ENCODE assay signal across 18 cellular contexts in genomic region chr2:69067026-69067630, GRCh38.
"Had no signal": no experiment of that assay in that cellular context is flagged by ENCODE, and none has a peak within 500 bp of the region (broad histone marks: within the 10 kb centered on the region; RNA-seq: fewer than 3 reads in every experiment).

No MANE protein-coding gene starts in this region.

- H3K9me3 Mint-ChIP-seq: effector memory CD8-positive, alpha-beta T cell; neural crest cell had no signal

- H3K36me3 Mint-ChIP-seq: activated naive CD8-positive, alpha-beta T cell; stimulated activated naive B cell treated with anti-CD40 and anti-IgM and Interleukin-4, amounts not matched to agents 10 μg/mL and 1 μg/mL and 100 μg/mL, for 72 hours had no signal

- H3K4me1 Mint-ChIP-seq: neural crest cell; stimulated activated naive B cell treated with anti-CD40 and anti-IgM and Interleukin-4, amounts not matched to agents 10 μg/mL and 1 μg/mL and 100 μg/mL, for 72 hours had no signal

- H3K27ac Mint-ChIP-seq: activated naive CD8-positive, alpha-beta T cell; activated T-cell treated with anti-CD3 and anti-CD28 coated beads, Interleukin-2, amount 50 U/mL, for 24 hours; dendritic cell treated with granulocyte-macrophage colony-stimulating factor and Interleukin-4, amounts not matched to agents 40 ng/mL and 50 ng/mL, for 4 days; effector memory CD8-positive, alpha-beta T cell; stimulated activated naive B cell treated with anti-CD40 and anti-IgM and Interleukin-4, amounts not matched to agents 10 μg/mL and 1 μg/mL and 100 μg/mL, for 72 hours had no signal

- FAIRE-seq: astrocyte, islet of Langerhans, pancreas had no signal

- H3K27ac ChIP-seq: pancreas, SJSA1 had no signal

- H3K9me3 ChIP-seq: pancreas, SJSA1 had no signal

- H3K4me3 ChIP-seq: pancreas, SJSA1, spleen had no signal

- H3K4me1 ChIP-seq: SJSA1, spleen had no signal

- H3K27me3 ChIP-seq: pancreas, SJSA1 had no signal

- DNase-seq: activated CD4-positive, alpha-beta T cell treated with anti-CD3 and anti-CD28 coated beads, Interleukin-2, amount 50 U/mL, for 4 hours; activated CD4-positive, CD25-positive, alpha-beta regulatory T cell treated with anti-CD3 and anti-CD28 coated beads, Interleukin-2, amount 50 U/mL, for 72 hours; activated effector memory CD4-positive, alpha-beta T cell treated with Interleukin-2 at 50 U/mL for 16 hours; activated T-cell treated with anti-CD3 and anti-CD28 coated beads, Interleukin-2, amount 50 U/mL, for 24 hours; central memory CD4-positive, alpha-beta T cell; effector memory CD8-positive, alpha-beta T cell; pancreas; spleen; stimulated activated CD4-positive, alpha-beta T cell treated with anti-CD3 and anti-CD28 coated beads, Interleukin-1b, Interleukin-23, amount 100 ng/mL, for 48 hours; stimulated activated naive B cell treated with anti-CD40 and anti-IgM and Interleukin-4, amounts not matched to agents 10 μg/mL and 1 μg/mL and 100 μg/mL, for 72 hours; SW 1271; trophoblast cell had no signal

- H3K27me3 Mint-ChIP-seq: dendritic cell treated with granulocyte-macrophage colony-stimulating factor and Interleukin-4, amounts not matched to agents 40 ng/mL and 50 ng/mL, for 4 days had no signal

- H3K4me3 Mint-ChIP-seq: activated naive CD8-positive, alpha-beta T cell; activated T-cell treated with anti-CD3 and anti-CD28 coated beads, Interleukin-2, amount 50 U/mL, for 24 hours; dendritic cell treated with granulocyte-macrophage colony-stimulating factor and Interleukin-4, amounts not matched to agents 40 ng/mL and 50 ng/mL, for 4 days; effector memory CD8-positive, alpha-beta T cell; neural crest cell; stimulated activated naive B cell treated with anti-CD40 and anti-IgM and Interleukin-4, amounts not matched to agents 10 μg/mL and 1 μg/mL and 100 μg/mL, for 72 hours had no signal

- H3K36me3 ChIP-seq: pancreas, spleen had no signal
